8 cellular contexts compared by ENCODE assay signal in genomic region chr1:38990401-38990745, GRCh38. TPM values are rescaled to one million over a fixed set of nuclear protein-coding genes. Genes with fewer than 3 reads are reported as not detected.
DNase-seq lines count a peak whose midpoint lies in the region; ATAC-seq, FAIRE-seq and TF ChIP-seq lines count a peak whose summit lies in the region.

No MANE protein-coding gene starts in this region.

- no peaks in the 10 kb centered on the region for H3K9me3 ChIP-seq in CD8-positive, alpha-beta memory T cell (ENCODE audit: low read length)
- H3K9me3 ChIP-seq in KOPT-K1 (ENCODE audit: insufficient read depth, low read length, poor library complexity, severe bottlenecking) (no peaks in the 10 kb centered on the region), HepG2 (ENCODE audit: low read length) (no peaks in the 10 kb centered on the region), transverse colon (no peaks in the 10 kb centered on the region)

- peaks cover 26% of the 10 kb centered on the region for H4K20me1 ChIP-seq in HepG2 (ENCODE audit: insufficient read depth, low read length)

- 4% methylated on average over 5 of the region's 5 CpGs for WGBS in HepG2 (ENCODE audit: low lambda C conversion rate)
- 35 to 37% methylated on average over 4 to 5 of the region's 5 CpGs for WGBS in transverse colon (ENCODE audit: low coverage in 1 of 2), 2 donors

- no peak for FAIRE-seq in HepG2 (lab: Jason Lieb, UNC)

- DNase-seq in CD8-positive, alpha-beta memory T cell = no peak
- DNase-seq in astrocyte of the cerebellum (ENCODE audit: low read depth) (no peak), HepG2 (ENCODE audit: low spot score) (no peak), transverse colon (no peak), GDM1 (lab: John Stamatoyannopoulos, UW) (no peak)

- H3K4me2 ChIP-seq in HepG2 (ENCODE audit: low read depth, low read length) = peak overlapping the region; percentile 75

- TF ChIP-seq RAD21 in HepG2 (CRISPR knock-in tag; IDR thresholded peaks at IDR 0.05) = no peak

- no peak for TF ChIP-seq POLR2A in HepG2 (IDR thresholded peaks at IDR 0.05; ENCODE audit: insufficient read depth in 1 of 2, low read depth in 2 of 2, low read length in 2 of 2)
- TF ChIP-seq POLR2A in transverse colon (IDR thresholded peaks at IDR 0.05) = no peak

- H3K36me3 ChIP-seq in CD8-positive, alpha-beta memory T cell (ENCODE audit: insufficient read depth, low read length) = no peaks in the 10 kb centered on the region
- H3K36me3 ChIP-seq in KOPT-K1 (ENCODE audit: insufficient read depth, low read length) (peaks cover 26% of the 10 kb centered on the region), HepG2 (replicated peaks in 1 of 2; ENCODE audit: control insufficient read depth in 1 of 2, insufficient read depth in 2 of 2, low read length in 2 of 2) (peaks cover 0 to 14% of the 10 kb centered on the region in 2 experiments; a peak in 2 of 5 replicates), transverse colon (no peaks in the 10 kb centered on the region)

- H3K4me1 ChIP-seq in CD8-positive, alpha-beta memory T cell (ENCODE audit: insufficient read depth, low read length) = peaks cover 34% of the 10 kb centered on the region
- H3K4me1 ChIP-seq in HepG2 (ENCODE audit: insufficient read depth, low read length) (peaks cover 75% of the 10 kb centered on the region), transverse colon (peaks cover 0 to 23% (median 16%) of the 10 kb centered on the region in 4 donors)

- in situ Hi-C loops in astrocyte of the cerebellum (cut with HindIII; ENCODE audit: low sequenced_read_pairs) = no loop called here
- in situ Hi-C loops in HepG2 (cut with HindIII; ENCODE audit: extremely low pct_ligation_motif_present, low pct_unique_long_range_greater_than_20kb) = no loop called here
- in situ Hi-C loops in transverse colon (cut with MboI; ENCODE audit: low pct_ligation_motif_present in 1 of 4, low pct_unique_long_range_greater_than_20kb in 1 of 4, low sequenced_read_pairs in 3 of 4) = no loop called here

- H3K4me3 ChIP-seq in CD8-positive, alpha-beta memory T cell (ENCODE audit: low read length) = peak overlapping the region; percentile 77
- H3K4me3 ChIP-seq in astrocyte of the cerebellum (ENCODE audit: low read depth, low read length) (peak overlapping the region; percentile 85), HepG2 (replicated peaks in 1 of 3; ENCODE audit: insufficient read depth in 1 of 3, low read depth in 2 of 3, low read length in 3 of 3) (peak overlapping the region; percentile 64 to 83 (median 75)), transverse colon (peak overlapping the region; percentile 67 to 99 (median 86))

- CTCF ChIA-PET in CD8-positive, alpha-beta memory T cell (lab: Charles Lee) = interaction anchor here (0.9 kb wide), 1 partner anchor 12 kb away, joined by 3 read pairs; no protein-coding TSS in a partner anchor
- CTCF ChIA-PET in HepG2 (lab: Yijun Ruan, JAX; ENCODE audit: low intra/inter-chr PET ratio, low total read pairs) = no interaction called here

- H2AFZ ChIP-seq in HepG2 (ENCODE audit: low read length) = no peak overlapping the region

- peak overlapping the region; percentile 61 to 95 (median 90) for H3K27ac Mint-ChIP-seq in CD8-positive, alpha-beta memory T cell

- TF ChIP-seq CTCF in astrocyte of the cerebellum (IDR thresholded peaks at IDR 0.05; ENCODE audit: low read depth, low read length, missing control alignments) = no peak
- no peak for TF ChIP-seq CTCF in HepG2 (CRISPR knock-in tag; IDR thresholded peaks at IDR 0.05)
- TF ChIP-seq CTCF in transverse colon (IDR thresholded peaks at IDR 0.05) = no peak

- H3K9ac ChIP-seq in HepG2 (ENCODE audit: insufficient read depth, low read depth, low read length) = peak overlapping the region; percentile 77

- H3K9me3 Mint-ChIP-seq in CD8-positive, alpha-beta memory T cell = no peaks in the 10 kb centered on the region

- no peak for TF ChIP-seq EP300 in HepG2 (IDR thresholded peaks at IDR 0.05; ENCODE audit: low read depth in 2 of 2, low read length in 2 of 2)
- TF ChIP-seq EP300 in HepG2 (CRISPR knock-in tag; IDR thresholded peaks at IDR 0.05; ENCODE audit: borderline replicate concordance) = no peak
- no peak for TF ChIP-seq EP300 in transverse colon (IDR thresholded peaks at IDR 0.05; ENCODE audit: low read depth)

- no TSS peak for BruUV-seq in HepG2 (replicated peaks; lab: Mats Ljungman, UMichigan)

- H3K36me3 Mint-ChIP-seq in CD8-positive, alpha-beta memory T cell = peaks cover 0 to 23% (median 3%) of the 10 kb centered on the region in 3 donors

- peak overlapping the region; percentile 77 to 93 (median 83) for H3K4me3 Mint-ChIP-seq in CD8-positive, alpha-beta memory T cell

- intact Hi-C loops in HepG2 (cut with micrococcal nuclease; ENCODE audit: unreplicated experiment) (loop anchor here (5.0 kb wide), 2 partner anchors 37 to 118 kb away; partner anchors contain the start of genes MYCBP and NDUFS5), transverse colon (cut with DNase I; ENCODE audit: low total_unique reads) (no loop called here)

- no peaks in the 10 kb centered on the region for H3K27me3 ChIP-seq in CD8-positive, alpha-beta memory T cell (ENCODE audit: insufficient read depth, low read length, poor library complexity, severe bottlenecking)
- H3K27me3 ChIP-seq in HepG2 (ENCODE audit: control insufficient read depth in 1 of 2, insufficient read depth in 2 of 2, low read length in 2 of 2) (no peaks in the 10 kb centered on the region; a peak in 1 of 5 replicates), transverse colon (no peaks in the 10 kb centered on the region)

- peaks cover 28 to 46% (median 39%) of the 10 kb centered on the region in 3 donors for H3K4me1 Mint-ChIP-seq in CD8-positive, alpha-beta memory T cell

- ATAC-seq in HepG2 (peak; percentile 5), GM18868 (IDR thresholded peaks at IDR 0.05; ENCODE audit: unreplicated experiment) (no peak)
- no peak for ATAC-seq in activated CD4-positive, CD25-positive, alpha-beta regulatory T cell treated with anti-CD3 and anti-CD28 coated beads, Interleukin-2, amount 50 U/mL, for 24 hours

- peak overlapping the region; percentile 76 for H3K27ac ChIP-seq in CD8-positive, alpha-beta memory T cell (ENCODE audit: low read depth, low read length)
- H3K27ac ChIP-seq in KOPT-K1 (ENCODE audit: low read depth, low read length, poor library complexity, severe bottlenecking) = peak overlapping the region; percentile 87
- peak overlapping the region; percentile 80 for H3K27ac ChIP-seq in HepG2 (ENCODE audit: extremely low read length, insufficient read depth, low read length)
- peak overlapping the region; percentile 97 to 99 (median 98) for H3K27ac ChIP-seq in transverse colon

- POLR2A ChIA-PET in CD8-positive, alpha-beta memory T cell (lab: Charles Lee) = interaction anchor here (1.0 to 1.4 kb wide), 2 partner anchors 36 to 117 kb away, joined by 3 to 7 read pairs; partner anchors contain the start of genes MYCBP and NDUFS5
- POLR2A ChIA-PET in HepG2 (lab: Yijun Ruan, JAX) = interaction anchor here (0.8 to 1.5 kb wide), 7 partner anchors 9 to 168 kb away, joined by 3 to 4 read pairs (median 4); partner anchors contain the start of genes NDUFS5 and RRAGC

- peaks cover 1 to 4% of the 10 kb centered on the region in 2 donors for H3K27me3 Mint-ChIP-seq in CD8-positive, alpha-beta memory T cell

- peaks cover 42% of the 10 kb centered on the region for H3K79me2 ChIP-seq in HepG2 (ENCODE audit: insufficient read depth, low read length)

RNA-seq across cellular contexts. Expression of gene AKIRIN1, which starts 0.7 kb away (rescaled TPM):
- total RNA-seq in CD8-positive, alpha-beta memory T cell = 10 to 100 TPM; 82.6 to 84.2 TPM
- 118 TPM for polyA plus RNA-seq in CD8-positive, alpha-beta memory T cell
- total RNA-seq in HepG2 (2016; rRNA removed; fragmentation: Illumina TruSeq; extraction: Trizol) = 123 and 154 TPM in 2 replicates
- total RNA-seq in HepG2 (2016; cell fraction: cytosol; rRNA removed; fragmentation: Illumina TruSeq; extraction: Trizol; ENCODE audit: low read depth) = 24.4 and 26.4 TPM in 2 replicates
- total RNA-seq in HepG2 (2016; cell fraction: insoluble cytoplasmic fraction; rRNA removed; fragmentation: Illumina TruSeq; extraction: Trizol) = 126 and 150 TPM in 2 replicates
- 114 and 115 TPM in 2 replicates for total RNA-seq in HepG2 (2016; cell fraction: membrane; rRNA removed; fragmentation: Illumina TruSeq; extraction: Trizol)
- 46.8 and 56.0 TPM in 2 replicates for total RNA-seq in HepG2 (2016; cell fraction: nucleus; rRNA removed; fragmentation: Illumina TruSeq; extraction: Trizol)
- polyA plus RNA-seq in HepG2 (2011; rRNA removed) = 96.9 and 157 TPM in 2 replicates
- 64.0 and 81.1 TPM in 2 replicates for polyA plus RNA-seq in HepG2 (2011; cell fraction: cytosol; rRNA removed)
- polyA plus RNA-seq in HepG2 (2011; cell fraction: nucleus; rRNA removed) = 22.4 and 29.1 TPM in 2 replicates
- 67.2 and 119 TPM in 2 replicates for polyA plus RNA-seq in HepG2 (2012)
- 23.9 and 25.7 TPM in 2 replicates for polyA plus RNA-seq in HepG2 (2016; cell fraction: cytosol; fragmentation: Illumina TruSeq; extraction: Trizol; ENCODE audit: low read depth)
- 197 and 205 TPM in 2 replicates for polyA plus RNA-seq in HepG2 (2016; cell fraction: insoluble cytoplasmic fraction; fragmentation: Illumina TruSeq; extraction: Trizol; ENCODE audit: low read depth)
- 80.1 and 84.0 TPM in 2 replicates for polyA plus RNA-seq in HepG2 (2016; cell fraction: membrane; fragmentation: Illumina TruSeq; extraction: Trizol; ENCODE audit: low read depth)
- 102 and 107 TPM in 2 replicates for polyA plus RNA-seq in HepG2 (2016; cell fraction: nucleus; fragmentation: Illumina TruSeq; extraction: Trizol; ENCODE audit: insufficient read depth, low read depth)
- 35.3 and 43.0 TPM in 2 replicates for polyA minus RNA-seq in HepG2 (2011; rRNA and poly(A)+ RNA removed; ENCODE audit: low replicate concordance)
- 63.2 and 68.3 TPM in 2 replicates for polyA minus RNA-seq in HepG2 (2011; cell fraction: cytosol; rRNA and poly(A)+ RNA removed)
- 32.2 and 33.9 TPM in 2 replicates for polyA minus RNA-seq in HepG2 (2011; cell fraction: nucleus; rRNA and poly(A)+ RNA removed)
- 10 to 100 TPM; 38.5 to 70.7 (median 48.3) TPM for total RNA-seq in transverse colon

RNA-seq across cellular contexts. Expression of gene NDUFS5, which starts 35.8 kb away (rescaled TPM):
- 100 to 1,000 TPM; 174 to 192 TPM for total RNA-seq in CD8-positive, alpha-beta memory T cell
- polyA plus RNA-seq in CD8-positive, alpha-beta memory T cell = 594 TPM
- total RNA-seq in HepG2 (2016; rRNA removed; fragmentation: Illumina TruSeq; extraction: Trizol) (466 and 655 TPM in 2 replicates), transverse colon (100 to 1,000 TPM in 3 of 4 donors, 10 to 100 TPM in 1; 99.9 to 418 (median 312) TPM)
- total RNA-seq in HepG2 (2016; cell fraction: cytosol; rRNA removed; fragmentation: Illumina TruSeq; extraction: Trizol; ENCODE audit: low read depth) = 163 and 167 TPM in 2 replicates
- total RNA-seq in HepG2 (2016; cell fraction: insoluble cytoplasmic fraction; rRNA removed; fragmentation: Illumina TruSeq; extraction: Trizol) = 464 and 703 TPM in 2 replicates
- 156 and 158 TPM in 2 replicates for total RNA-seq in HepG2 (2016; cell fraction: membrane; rRNA removed; fragmentation: Illumina TruSeq; extraction: Trizol)
- total RNA-seq in HepG2 (2016; cell fraction: nucleus; rRNA removed; fragmentation: Illumina TruSeq; extraction: Trizol) = 154 and 170 TPM in 2 replicates
- 219 and 263 TPM in 2 replicates for polyA plus RNA-seq in HepG2 (2011; rRNA removed)
- polyA plus RNA-seq in HepG2 (2011; cell fraction: cytosol; rRNA removed) = 226 and 341 TPM in 2 replicates
- polyA plus RNA-seq in HepG2 (2011; cell fraction: nucleus; rRNA removed) = 45.6 and 70.1 TPM in 2 replicates
- 314 and 392 TPM in 2 replicates for polyA plus RNA-seq in HepG2 (2012)
- polyA plus RNA-seq in HepG2 (2016; cell fraction: cytosol; fragmentation: Illumina TruSeq; extraction: Trizol; ENCODE audit: low read depth) = 179 and 209 TPM in 2 replicates
- polyA plus RNA-seq in HepG2 (2016; cell fraction: insoluble cytoplasmic fraction; fragmentation: Illumina TruSeq; extraction: Trizol; ENCODE audit: low read depth) = 671 and 732 TPM in 2 replicates
- polyA plus RNA-seq in HepG2 (2016; cell fraction: membrane; fragmentation: Illumina TruSeq; extraction: Trizol; ENCODE audit: low read depth) = 158 and 161 TPM in 2 replicates
- 262 and 271 TPM in 2 replicates for polyA plus RNA-seq in HepG2 (2016; cell fraction: nucleus; fragmentation: Illumina TruSeq; extraction: Trizol; ENCODE audit: insufficient read depth, low read depth)
- 54.3 and 179 TPM in 2 replicates for polyA minus RNA-seq in HepG2 (2011; rRNA and poly(A)+ RNA removed; ENCODE audit: low replicate concordance)
- 50.5 and 67.1 TPM in 2 replicates for polyA minus RNA-seq in HepG2 (2011; cell fraction: cytosol; rRNA and poly(A)+ RNA removed)
- polyA minus RNA-seq in HepG2 (2011; cell fraction: nucleus; rRNA and poly(A)+ RNA removed) = 41.3 and 58.2 TPM in 2 replicates

RNA-seq across cellular contexts. Expression of gene RHBDL2, which starts 48.7 kb away (rescaled TPM):
- not detected for total RNA-seq in CD8-positive, alpha-beta memory T cell
- polyA plus RNA-seq in CD8-positive, alpha-beta memory T cell = not detected
- total RNA-seq in HepG2 (2016; rRNA removed; fragmentation: Illumina TruSeq; extraction: Trizol) (3.4 and 5.4 TPM in 2 replicates), transverse colon (10 to 100 TPM in 3 of 4 donors, 1 to 10 TPM in 1; 3.7 to 22.5 (median 17.6) TPM)
- total RNA-seq in HepG2 (2016; cell fraction: cytosol; rRNA removed; fragmentation: Illumina TruSeq; extraction: Trizol; ENCODE audit: low read depth) = 1.3 and 2.6 TPM in 2 replicates
- total RNA-seq in HepG2 (2016; cell fraction: insoluble cytoplasmic fraction; rRNA removed; fragmentation: Illumina TruSeq; extraction: Trizol) = 4.7 and 6.2 TPM in 2 replicates
- 2.2 and 3.0 TPM in 2 replicates for total RNA-seq in HepG2 (2016; cell fraction: membrane; rRNA removed; fragmentation: Illumina TruSeq; extraction: Trizol)
- 5.1 TPM in 2 replicates for total RNA-seq in HepG2 (2016; cell fraction: nucleus; rRNA removed; fragmentation: Illumina TruSeq; extraction: Trizol)
- 1.6 and 3.3 TPM in 2 replicates for polyA plus RNA-seq in HepG2 (2011; rRNA removed)
- 2.0 and 2.4 TPM in 2 replicates for polyA plus RNA-seq in HepG2 (2011; cell fraction: cytosol; rRNA removed)
- 0.93 and 1.8 TPM in 2 replicates for polyA plus RNA-seq in HepG2 (2011; cell fraction: nucleus; rRNA removed)
- 3.0 and 9.6 TPM in 2 replicates for polyA plus RNA-seq in HepG2 (2012)
- polyA plus RNA-seq in HepG2 (2016; cell fraction: cytosol; fragmentation: Illumina TruSeq; extraction: Trizol; ENCODE audit: low read depth) = 1.1 and 1.2 TPM in 2 replicates
- polyA plus RNA-seq in HepG2 (2016; cell fraction: insoluble cytoplasmic fraction; fragmentation: Illumina TruSeq; extraction: Trizol; ENCODE audit: low read depth) = 2.6 and 4.0 TPM in 2 replicates
- 1.4 and 2.6 TPM in 2 replicates for polyA plus RNA-seq in HepG2 (2016; cell fraction: membrane; fragmentation: Illumina TruSeq; extraction: Trizol; ENCODE audit: low read depth)
- 4.2 and 5.7 TPM in 2 replicates for polyA plus RNA-seq in HepG2 (2016; cell fraction: nucleus; fragmentation: Illumina TruSeq; extraction: Trizol; ENCODE audit: insufficient read depth, low read depth)
- 0.96 and 1.6 TPM in 2 replicates for polyA minus RNA-seq in HepG2 (2011; rRNA and poly(A)+ RNA removed; ENCODE audit: low replicate concordance)
- 0.62 and 1.4 TPM in 2 replicates for polyA minus RNA-seq in HepG2 (2011; cell fraction: cytosol; rRNA and poly(A)+ RNA removed)
- 1.9 and 2.2 TPM in 2 replicates for polyA minus RNA-seq in HepG2 (2011; cell fraction: nucleus; rRNA and poly(A)+ RNA removed)
